31 cellular contexts compared by ENCODE assay signal in genomic region chr18:11108956-11109355, GRCh38. TPM values are rescaled to one million over a fixed set of nuclear protein-coding genes. Genes with fewer than 3 reads are reported as not detected.
"Had no signal": no experiment of that assay in that cellular context is flagged by ENCODE, and none has a peak within 500 bp of the region (broad histone marks: within the 10 kb centered on the region; RNA-seq: fewer than 3 reads in every experiment).

No MANE protein-coding gene starts in this region.

- DNase-seq: activated CD4-positive, alpha-beta memory T cell treated with anti-CD3 and anti-CD28 coated beads for 36 hours; activated CD4-positive, alpha-beta T cell treated with anti-CD3 and anti-CD28 coated beads, Interleukin-2, amount 10 ng/mL, durations not matched to agents 7 days and 5 days; activated CD4-positive, CD25-positive, alpha-beta regulatory T cell; activated CD8-positive, alpha-beta memory T cell treated with anti-CD3 and anti-CD28 coated beads for 24 hours; activated gamma-delta T cell; activated naive CD4-positive, alpha-beta T cell treated with anti-CD3 and anti-CD28 coated beads, Interleukin-2, amount 10 ng/mL, durations not matched to agents 7 days and 5 days; activated naive CD8-positive, alpha-beta T cell treated with anti-CD3 and anti-CD28 coated beads for 36 hours; activated T-cell treated with anti-CD3 and anti-CD28 coated beads for 4 hours; activated T-cell treated with anti-CD3 and anti-CD28 coated beads, Interleukin-2, amount 50 U/mL, for 48 hours; anterior cingulate cortex; Kasumi-1; KBM-7; NCI-H1048; NCI-H1694; NCI-H2081; NCI-H2171; NCI-H226; NCI-H69; NK-92 treated with Interleukin-12 subunit alpha and Interleukin-12 subunit beta, amount 100 ng/mL, for 24 hours; OCI-M1; RPMI8226; T-helper 1 cell had no signal

- H3K9me3 Mint-ChIP-seq: activated CD4-positive, alpha-beta memory T cell treated with anti-CD3 and anti-CD28 coated beads for 36 hours; activated CD4-positive, alpha-beta T cell treated with anti-CD3 and anti-CD28 coated beads, Interleukin-2, amount 10 ng/mL, durations not matched to agents 7 days and 5 days; activated naive CD8-positive, alpha-beta T cell treated with anti-CD3 and anti-CD28 coated beads for 36 hours; activated T-helper 17 cell treated with anti-CD3 and anti-CD28 coated beads, Interleukin-2, amount 50 U/mL, for 72 hours; central memory CD8-positive, alpha-beta T cell had no signal

- FAIRE-seq: colon had no signal

- ATAC-seq: activated T-helper 17 cell treated with anti-CD3 and anti-CD28 coated beads, Interleukin-2, amount 50 U/mL, for 72 hours; Panc1; Right ventricle myocardium inferior had no signal

- H3K36me3 Mint-ChIP-seq: activated CD4-positive, alpha-beta memory T cell treated with anti-CD3 and anti-CD28 coated beads for 36 hours; activated naive CD4-positive, alpha-beta T cell treated with anti-CD3 and anti-CD28 coated beads, Interleukin-2, amount 10 ng/mL, durations not matched to agents 7 days and 5 days; activated naive CD8-positive, alpha-beta T cell treated with anti-CD3 and anti-CD28 coated beads for 36 hours had no signal

- H3K27me3 Mint-ChIP-seq: activated CD4-positive, alpha-beta memory T cell treated with anti-CD3 and anti-CD28 coated beads for 36 hours; activated CD4-positive, alpha-beta T cell treated with anti-CD3 and anti-CD28 coated beads, Interleukin-2, amount 10 ng/mL, durations not matched to agents 7 days and 5 days; activated naive CD4-positive, alpha-beta T cell treated with anti-CD3 and anti-CD28 coated beads, Interleukin-2, amount 10 ng/mL, durations not matched to agents 7 days and 5 days; activated naive CD8-positive, alpha-beta T cell treated with anti-CD3 and anti-CD28 coated beads for 36 hours; central memory CD8-positive, alpha-beta T cell had no signal

- H3K27ac Mint-ChIP-seq: activated CD4-positive, alpha-beta memory T cell treated with anti-CD3 and anti-CD28 coated beads for 36 hours; activated CD4-positive, alpha-beta T cell treated with anti-CD3 and anti-CD28 coated beads, Interleukin-2, amount 10 ng/mL, durations not matched to agents 7 days and 5 days; activated naive CD4-positive, alpha-beta T cell treated with anti-CD3 and anti-CD28 coated beads, Interleukin-2, amount 10 ng/mL, durations not matched to agents 7 days and 5 days; activated naive CD8-positive, alpha-beta T cell treated with anti-CD3 and anti-CD28 coated beads for 36 hours; activated T-helper 17 cell treated with anti-CD3 and anti-CD28 coated beads, Interleukin-2, amount 50 U/mL, for 72 hours had no signal

- H3K27ac ChIP-seq: SK-N-MC, VCaP had no signal

- H3K4me1 Mint-ChIP-seq: activated CD4-positive, alpha-beta T cell treated with anti-CD3 and anti-CD28 coated beads, Interleukin-2, amount 10 ng/mL, durations not matched to agents 7 days and 5 days; activated naive CD4-positive, alpha-beta T cell treated with anti-CD3 and anti-CD28 coated beads, Interleukin-2, amount 10 ng/mL, durations not matched to agents 7 days and 5 days; activated naive CD8-positive, alpha-beta T cell treated with anti-CD3 and anti-CD28 coated beads for 36 hours; activated T-helper 17 cell treated with anti-CD3 and anti-CD28 coated beads, Interleukin-2, amount 50 U/mL, for 72 hours; central memory CD8-positive, alpha-beta T cell had no signal

- H3K4me3 ChIP-seq: SK-N-MC had no signal

- H3K4me3 Mint-ChIP-seq: activated CD4-positive, alpha-beta memory T cell treated with anti-CD3 and anti-CD28 coated beads for 36 hours; activated CD4-positive, alpha-beta T cell treated with anti-CD3 and anti-CD28 coated beads, Interleukin-2, amount 10 ng/mL, durations not matched to agents 7 days and 5 days; activated naive CD4-positive, alpha-beta T cell treated with anti-CD3 and anti-CD28 coated beads, Interleukin-2, amount 10 ng/mL, durations not matched to agents 7 days and 5 days; activated naive CD8-positive, alpha-beta T cell treated with anti-CD3 and anti-CD28 coated beads for 36 hours; activated T-helper 17 cell treated with anti-CD3 and anti-CD28 coated beads, Interleukin-2, amount 50 U/mL, for 72 hours; central memory CD8-positive, alpha-beta T cell had no signal

RNA-seq across cellular contexts. Expression of gene PIEZO2, which starts 40.4 kb away (rescaled TPM):
- total RNA-seq: activated CD4-positive, alpha-beta memory T cell treated with anti-CD3 and anti-CD28 coated beads for 36 hours; activated CD4-positive, alpha-beta T cell treated with anti-CD3 and anti-CD28 coated beads, Interleukin-2, amount 10 ng/mL, durations not matched to agents 7 days and 5 days; activated naive CD8-positive, alpha-beta T cell treated with anti-CD3 and anti-CD28 coated beads for 36 hours; activated T-helper 17 cell treated with anti-CD3 and anti-CD28 coated beads, Interleukin-2, amount 50 U/mL, for 72 hours; NCI-H460; T-helper 2 cell treated with Interferon-gamma antibody and Interleukin-4, amounts not matched to agents 100 ng/mL and 5 ng/mL, for 36 hours had no signal
